In the genomic region with DNA sequence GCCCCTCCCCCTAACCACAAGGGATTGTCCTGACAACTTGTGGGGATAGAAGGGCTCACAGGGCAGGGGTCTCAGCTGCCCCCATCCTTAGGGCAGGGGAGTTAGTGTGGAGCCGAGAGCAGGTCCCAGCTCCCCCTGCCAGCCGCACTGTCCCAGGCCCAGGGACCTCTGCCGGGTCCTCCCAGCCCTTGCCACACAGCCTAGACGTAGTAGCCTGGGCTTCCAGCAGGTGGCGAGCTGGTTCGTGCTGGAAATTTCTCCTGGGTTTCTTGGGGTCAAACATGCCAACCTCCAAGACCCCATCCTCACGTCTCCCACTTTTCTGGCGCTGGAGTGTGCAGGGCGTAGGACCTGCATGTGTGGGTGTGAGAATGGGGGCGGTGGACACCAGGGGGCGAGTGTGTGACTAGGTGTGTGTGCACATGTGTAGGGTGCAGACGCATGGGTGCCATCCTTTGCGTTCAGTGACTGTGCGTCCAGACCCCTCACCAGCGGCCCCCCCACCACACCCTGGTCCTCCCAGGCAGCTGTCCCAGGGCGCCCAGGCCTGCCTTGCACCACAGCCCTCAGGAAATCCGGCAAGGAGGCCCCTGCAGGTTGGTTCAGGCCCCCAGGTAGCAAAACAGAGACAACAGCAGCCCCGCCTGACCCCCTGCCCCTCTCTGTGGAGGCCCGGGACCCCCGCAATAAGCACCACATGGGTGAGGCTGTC, we compare ENCODE assay signal across 8 cellular contexts. TPM values are rescaled to one million over a fixed set of nuclear protein-coding genes. Genes with fewer than 3 reads are reported as not detected.
DNase-seq lines count a peak whose midpoint lies in the region; ATAC-seq, FAIRE-seq and TF ChIP-seq lines count a peak whose summit lies in the region.

No MANE protein-coding gene starts in this region.

- no peak overlapping the region for H3K27ac ChIP-seq in kidney (ENCODE audit: low read depth in 2 of 2, low read length in 2 of 2)

- H3K4me3 ChIP-seq in NT2/D1 (ENCODE audit: insufficient read length, low read depth) (no peak overlapping the region), kidney (ENCODE audit: low read length in 2 of 2) (no peak overlapping the region)

- no peaks in the 10 kb centered on the region for H3K27me3 ChIP-seq in NT2/D1 (ENCODE audit: insufficient read depth, insufficient read length)

- H3K9me3 ChIP-seq in NT2/D1 (ENCODE audit: insufficient read depth, low read length) (no peaks in the 10 kb centered on the region), kidney (ENCODE audit: control insufficient read depth in 1 of 2, low read length in 2 of 2) (no peaks in the 10 kb centered on the region)

- H3K9ac ChIP-seq in NT2/D1 (ENCODE audit: insufficient read length, low read depth): peak overlapping the region; percentile 28
- H3K9ac ChIP-seq in kidney (ENCODE audit: low read length in 2 of 2): no peak overlapping the region

- no peaks in the 10 kb centered on the region for H3K27me3 Mint-ChIP-seq in activated naive CD8-positive, alpha-beta T cell treated with anti-CD3 and anti-CD28 coated beads, Interleukin-2, amount 50 U/mL, for 24 hours

- TF ChIP-seq CTCF in kidney (IDR thresholded peaks at IDR 0.05; ENCODE audit: borderline replicate concordance, extremely low read depth, insufficient read depth): peak; percentile 46

- H3K36me3 ChIP-seq in NT2/D1 (ENCODE audit: insufficient read depth, insufficient read length, low read length): peaks cover 12% of the 10 kb centered on the region
- no peaks in the 10 kb centered on the region for H3K36me3 ChIP-seq in kidney (ENCODE audit: control insufficient read depth in 1 of 2, insufficient read depth in 2 of 2, low read length in 2 of 2)

- no peak overlapping the region for H3K27ac Mint-ChIP-seq in activated naive CD8-positive, alpha-beta T cell treated with anti-CD3 and anti-CD28 coated beads, Interleukin-2, amount 50 U/mL, for 24 hours
- H3K27ac Mint-ChIP-seq in stimulated activated effector memory CD8-positive, alpha-beta T cell treated with anti-CD3 and anti-CD28 coated beads, Interleukin-12 subunit alpha, Interleukin-12 subunit beta, amount 100 ng/mL, for 72 hours: no peak overlapping the region

- no peaks in the 10 kb centered on the region for H3K36me3 Mint-ChIP-seq in activated naive CD8-positive, alpha-beta T cell treated with anti-CD3 and anti-CD28 coated beads, Interleukin-2, amount 50 U/mL, for 24 hours (ENCODE audit: low read depth)
- peaks cover 29% of the 10 kb centered on the region for H3K36me3 Mint-ChIP-seq in stimulated activated effector memory CD8-positive, alpha-beta T cell treated with anti-CD3 and anti-CD28 coated beads, Interleukin-12 subunit alpha, Interleukin-12 subunit beta, amount 100 ng/mL, for 72 hours

- H3K4me1 ChIP-seq in NT2/D1 (ENCODE audit: insufficient read depth, insufficient read length) (peaks cover 15% of the 10 kb centered on the region), kidney (ENCODE audit: control insufficient read depth in 1 of 2, insufficient read depth in 1 of 2, low read depth in 1 of 2, low read length in 2 of 2) (no peaks in the 10 kb centered on the region)

- intact Hi-C loops in kidney (cut with DNase I): no loop called here

- peak; percentile 69 for DNase-seq in GM12891 (ENCODE audit: insufficient read length, low spot score)
- peak; percentile 28 for DNase-seq in NT2/D1 (ENCODE audit: low read depth, low spot score)
- DNase-seq in activated naive CD8-positive, alpha-beta T cell treated with anti-CD3 and anti-CD28 coated beads, Interleukin-2, amount 50 U/mL, for 24 hours: peak; percentile 71
- DNase-seq in kidney: peak; percentile 73
- peak in 1 of 2 donors; percentile 72 for DNase-seq in stimulated activated effector memory CD8-positive, alpha-beta T cell treated with anti-CD3 and anti-CD28 coated beads, Interleukin-12 subunit alpha, Interleukin-12 subunit beta, amount 100 ng/mL, for 72 hours (ENCODE audit: low spot score in 2 of 2)
- DNase-seq in NCI-H524 (lab: John Stamatoyannopoulos, UW): no peak

- peaks cover 7% of the 10 kb centered on the region for H3K4me1 Mint-ChIP-seq in activated naive CD8-positive, alpha-beta T cell treated with anti-CD3 and anti-CD28 coated beads, Interleukin-2, amount 50 U/mL, for 24 hours
- H3K4me1 Mint-ChIP-seq in stimulated activated effector memory CD8-positive, alpha-beta T cell treated with anti-CD3 and anti-CD28 coated beads, Interleukin-12 subunit alpha, Interleukin-12 subunit beta, amount 100 ng/mL, for 72 hours: peaks cover 16% of the 10 kb centered on the region

- ATAC-seq in activated naive CD8-positive, alpha-beta T cell treated with anti-CD3 and anti-CD28 coated beads, Interleukin-2, amount 50 U/mL, for 24 hours: no peak
- peak; percentile 46 for ATAC-seq in stimulated activated effector memory CD8-positive, alpha-beta T cell treated with anti-CD3 and anti-CD28 coated beads, Interleukin-12 subunit alpha, Interleukin-12 subunit beta, amount 100 ng/mL, for 72 hours
- ATAC-seq in GM18907 (IDR thresholded peaks at IDR 0.05; ENCODE audit: unreplicated experiment): no peak
- no peak for ATAC-seq in GM18868 (IDR thresholded peaks at IDR 0.05; ENCODE audit: unreplicated experiment)

- TF ChIP-seq POLR2A in GM12891 (IDR thresholded peaks at IDR 0.05; ENCODE audit: low read depth, low read length): no peak

- no peak overlapping the region for H3K4me3 Mint-ChIP-seq in activated naive CD8-positive, alpha-beta T cell treated with anti-CD3 and anti-CD28 coated beads, Interleukin-2, amount 50 U/mL, for 24 hours
- H3K4me3 Mint-ChIP-seq in stimulated activated effector memory CD8-positive, alpha-beta T cell treated with anti-CD3 and anti-CD28 coated beads, Interleukin-12 subunit alpha, Interleukin-12 subunit beta, amount 100 ng/mL, for 72 hours: no peak overlapping the region

- FAIRE-seq in GM12891 (lab: Jason Lieb, UNC) (peak; percentile 62), kidney (lab: Jason Lieb, UNC) (no peak)

- H3K9me3 Mint-ChIP-seq in activated naive CD8-positive, alpha-beta T cell treated with anti-CD3 and anti-CD28 coated beads, Interleukin-2, amount 50 U/mL, for 24 hours: no peaks in the 10 kb centered on the region
- no peaks in the 10 kb centered on the region for H3K9me3 Mint-ChIP-seq in stimulated activated effector memory CD8-positive, alpha-beta T cell treated with anti-CD3 and anti-CD28 coated beads, Interleukin-12 subunit alpha, Interleukin-12 subunit beta, amount 100 ng/mL, for 72 hours

TF ChIP-seq in GM12891, 5 proteins besides CTCF, POLR2A, EP300 and RAD21:
- TF ChIP-seq POLR2AphosphoS5 (IDR thresholded peaks at IDR 0.05; ENCODE audit: low read depth, low read length) (no peak), SPI1 (IDR thresholded peaks at IDR 0.05; ENCODE audit: low read depth, low read length) (no peak), TAF1 (IDR thresholded peaks at IDR 0.05; ENCODE audit: low read depth, low read length) (no peak), POU2F2 (IDR thresholded peaks at IDR 0.05; ENCODE audit: low read depth, low read length) (no peak), PAX5 (IDR thresholded peaks at IDR 0.05; ENCODE audit: insufficient read depth, low read length, severe bottlenecking) (no peak)

RNA-seq across cellular contexts. Expression of a gene that starts 29.5 kb away (rescaled TPM):
- polyA plus RNA-seq in GM12891 (2012; ENCODE audit: low read depth, missing spikeins): 0.06 TPM
- 2.5 TPM for total RNA-seq in kidney
- 1.4 TPM for polyA plus RNA-seq in kidney (ENCODE audit: insufficient read depth, low read depth, low replicate concordance)

RNA-seq across cellular contexts. Expression of a gene that starts 41.5 kb away (rescaled TPM):
- 0.17 TPM for polyA plus RNA-seq in GM12891 (2012; ENCODE audit: low read depth, missing spikeins)
- 2.4 TPM for total RNA-seq in kidney
- polyA plus RNA-seq in kidney (ENCODE audit: insufficient read depth, low read depth, low replicate concordance): not detected

Comparison
In these comparisons a context has a peak if more than half of its experiments do, and no peak if none do; other contexts are left out.
1. DNase-seq: peak in GM12891 (single experiment), NT2/D1 (single experiment), activated naive CD8-positive, alpha-beta T cell treated with anti-CD3 and anti-CD28 coated beads, Interleukin-2, amount 50 U/mL, for 24 hours (single experiment) and kidney (single experiment); none in NCI-H524 (0 of 2).